In genomic region chr15:62756995-62757360, GRCh38 we compare ENCODE assay signal across 1 cellular context.
TF ChIP-seq lines count a peak whose summit lies in the region.

No MANE protein-coding gene starts in this region.

TF ChIP-seq in A549, 52 proteins besides CTCF, POLR2A, EP300 and RAD21 (continued from another document):
- no peak for TF ChIP-seq REST (IDR thresholded peaks at IDR 0.05)
- no peak for TF ChIP-seq RFX5 (IDR thresholded peaks at IDR 0.05)
- TF ChIP-seq SREBF2 (IDR thresholded peaks at IDR 0.05), result no peak
- TF ChIP-seq RARB (CRISPR knock-in tag; IDR thresholded peaks at IDR 0.05), result no peak
- TF ChIP-seq ZFP36 (IDR thresholded peaks at IDR 0.05; ENCODE audit: borderline replicate concordance, partially characterized antibody), result peak; percentile 27
